ENCODE assay signal across 16 cellular contexts in genomic region chr14:48936881-48937280, GRCh38.
"Had no signal": no experiment of that assay in that cellular context is flagged by ENCODE, and none has a peak within 500 bp of the region (broad histone marks: within the 10 kb centered on the region; RNA-seq: fewer than 3 reads in every experiment).

No MANE protein-coding gene starts in this region.

- H3K4me3 Mint-ChIP-seq: activated CD4-positive, alpha-beta memory T cell treated with anti-CD3 and anti-CD28 coated beads, Interleukin-2, amount 10 ng/mL, durations not matched to agents 7 days and 5 days; activated CD4-positive, alpha-beta T cell treated with anti-CD3 and anti-CD28 coated beads for 36 hours; activated T-cell treated with anti-CD3 and anti-CD28 coated beads, Interleukin-2, amount 50 U/mL, for 72 hours; neural crest cell; stimulated activated effector memory CD8-positive, alpha-beta T cell treated with anti-CD3 and anti-CD28 coated beads, Interleukin-12 subunit alpha, Interleukin-12 subunit beta, amount 100 ng/mL, for 72 hours; T-cell; type B pancreatic cell had no signal

- H3K4me1 Mint-ChIP-seq: activated CD4-positive, alpha-beta memory T cell treated with anti-CD3 and anti-CD28 coated beads, Interleukin-2, amount 10 ng/mL, durations not matched to agents 7 days and 5 days; activated CD4-positive, alpha-beta T cell treated with anti-CD3 and anti-CD28 coated beads for 36 hours; stimulated activated effector memory CD8-positive, alpha-beta T cell treated with anti-CD3 and anti-CD28 coated beads, Interleukin-12 subunit alpha, Interleukin-12 subunit beta, amount 100 ng/mL, for 72 hours; T-cell had no signal

- H3K36me3 ChIP-seq: heart right ventricle, right atrium auricular region, WERI-Rb-1 had no signal

- DNase-seq: activated CD4-positive, alpha-beta memory T cell treated with anti-CD3 and anti-CD28 coated beads, Interleukin-2, amount 10 ng/mL, durations not matched to agents 7 days and 5 days; activated CD4-positive, alpha-beta T cell treated with anti-CD3 and anti-CD28 coated beads for 36 hours; activated T-cell treated with anti-CD3 and anti-CD28 coated beads, Interleukin-2, amount 50 U/mL, for 72 hours; central memory CD4-positive, alpha-beta T cell; effector CD4-positive, alpha-beta T cell; foreskin melanocyte; heart right ventricle; mammary epithelial cell; T-cell had no signal

- H3K27me3 Mint-ChIP-seq: activated CD4-positive, alpha-beta memory T cell treated with anti-CD3 and anti-CD28 coated beads, Interleukin-2, amount 10 ng/mL, durations not matched to agents 7 days and 5 days; activated CD4-positive, alpha-beta T cell treated with anti-CD3 and anti-CD28 coated beads for 36 hours; T-cell had no signal

- H3K4me3 ChIP-seq: coronary artery, heart right ventricle, right atrium auricular region had no signal

- H3K9me3 ChIP-seq: right atrium auricular region had no signal

- H3K27ac ChIP-seq: coronary artery, heart right ventricle, right atrium auricular region, WERI-Rb-1 had no signal

- H3K36me3 Mint-ChIP-seq: stimulated activated effector memory CD8-positive, alpha-beta T cell treated with anti-CD3 and anti-CD28 coated beads, Interleukin-12 subunit alpha, Interleukin-12 subunit beta, amount 100 ng/mL, for 72 hours; T-cell; type B pancreatic cell had no signal

- H3K27me3 ChIP-seq: heart right ventricle, right atrium auricular region had no signal

- H3K27ac Mint-ChIP-seq: activated CD4-positive, alpha-beta memory T cell treated with anti-CD3 and anti-CD28 coated beads, Interleukin-2, amount 10 ng/mL, durations not matched to agents 7 days and 5 days; activated CD4-positive, alpha-beta T cell treated with anti-CD3 and anti-CD28 coated beads for 36 hours; activated T-cell treated with anti-CD3 and anti-CD28 coated beads, Interleukin-2, amount 50 U/mL, for 72 hours; stimulated activated effector memory CD8-positive, alpha-beta T cell treated with anti-CD3 and anti-CD28 coated beads, Interleukin-12 subunit alpha, Interleukin-12 subunit beta, amount 100 ng/mL, for 72 hours; T-cell; type B pancreatic cell had no signal

- ATAC-seq: activated CD4-positive, alpha-beta T cell treated with anti-CD3 and anti-CD28 coated beads for 36 hours; activated T-cell treated with anti-CD3 and anti-CD28 coated beads, Interleukin-2, amount 50 U/mL, for 72 hours; left lobe of liver; stimulated activated effector memory CD8-positive, alpha-beta T cell treated with anti-CD3 and anti-CD28 coated beads, Interleukin-12 subunit alpha, Interleukin-12 subunit beta, amount 100 ng/mL, for 72 hours; T-cell had no signal
